ENCODE assay signal across 8 cellular contexts in the genomic region with DNA sequence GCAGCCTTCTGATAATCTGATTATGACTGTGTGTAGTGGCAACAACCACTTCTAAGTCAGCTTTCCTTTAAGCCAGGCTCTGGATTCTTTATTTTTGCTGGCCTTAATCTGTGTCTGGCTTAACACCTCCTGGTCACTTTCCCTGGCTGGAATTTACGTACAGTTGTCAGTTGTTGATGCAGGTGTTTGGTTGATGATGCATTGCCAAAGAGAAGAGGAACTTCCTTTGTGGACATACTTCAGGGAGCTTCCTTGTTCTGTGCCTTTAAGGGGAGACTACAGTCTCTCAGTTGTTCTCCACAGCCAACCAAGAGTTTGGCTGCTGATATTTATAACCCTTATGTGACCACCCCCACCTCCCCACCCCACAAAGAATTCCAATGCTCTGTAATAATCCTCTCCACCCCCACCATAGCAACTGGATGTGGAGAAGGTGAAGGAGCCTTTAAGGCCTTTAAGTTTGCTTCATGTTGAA.
DNase-seq lines count a peak whose midpoint lies in the region; ATAC-seq, FAIRE-seq and TF ChIP-seq lines count a peak whose summit lies in the region.

No MANE protein-coding gene starts in this region.

- H2AFZ ChIP-seq in IMR-90 (replicated peaks; ENCODE audit: low read length, poor library complexity) = peak overlapping the region; percentile 69
- H2AFZ ChIP-seq in astrocyte (ENCODE audit: low read depth, low read length) = no peak overlapping the region

- peak overlapping the region; percentile 86; the same call in 1 of the 3 replicates for H2BK15ac ChIP-seq in IMR-90 (ENCODE audit: low read depth, low read length)

- peak overlapping the region; percentile 99 for H3K4ac ChIP-seq in IMR-90 (ENCODE audit: low read depth, low read length)

- peak overlapping the region; percentile 54; the same call in 1 of the 2 replicates for H3K9ac ChIP-seq in IMR-90 (ENCODE audit: low read depth, low read length)
- peak overlapping the region; percentile 70 for H3K9ac ChIP-seq in astrocyte (ENCODE audit: low read length)

- WGBS in A549 (ENCODE audit: missing lambda C conversion rate) = 0% methylated on average over 1 of the region's 1 CpG
- no CpG with 5 or more reads among the region's 1 CpG for WGBS in IMR-90 (ENCODE audit: extremely low coverage in 2 of 2, insufficient read length in 1 of 2), 2 experiments

- peaks cover 4% of the 10 kb centered on the region; the same call in 1 of the 2 replicates for H4K20me1 ChIP-seq in IMR-90 (ENCODE audit: insufficient read depth, low read length)
- H4K20me1 ChIP-seq in astrocyte (ENCODE audit: insufficient read depth, low read length) = peaks cover 4% of the 10 kb centered on the region

- in situ Hi-C loops in IMR-90 (cut with MboI; ENCODE audit: low sequenced_read_pairs) = no loop called here

- peak overlapping the region; percentile 78 for H2AK5ac ChIP-seq in IMR-90 (ENCODE audit: low read depth, low read length)

- H3K36me3 Mint-ChIP-seq in astrocyte (ENCODE audit: low read depth, unreplicated experiment) = peaks cover 7% of the 10 kb centered on the region

- peak overlapping the region; percentile 96 for H3K23ac ChIP-seq in IMR-90 (ENCODE audit: low read depth, low read length)

- dilution Hi-C loops in IMR-90 (cut with HindIII; ENCODE audit: low sequenced_read_pairs, unreplicated experiment) = no loop called here

- peak overlapping the region; percentile 31 for H4K5ac ChIP-seq in IMR-90 (ENCODE audit: low read depth, low read length)

- TF ChIP-seq POLR2A in A549 (IDR thresholded peaks at IDR 0.05; ENCODE audit: low read length) = no peak
- TF ChIP-seq POLR2A in IMR-90 (IDR thresholded peaks at IDR 0.05; ENCODE audit: low read depth, low read length) = no peak
- no peak for TF ChIP-seq POLR2A in GM12891 (IDR thresholded peaks at IDR 0.05; ENCODE audit: low read depth, low read length)

- peaks cover 83% of the 10 kb centered on the region for H3K4me1 Mint-ChIP-seq in astrocyte (ENCODE audit: low read depth, unreplicated experiment)

- peak; percentile 64 to 79 for DNase-seq in A549 (ENCODE audit: low read depth in 1 of 2, low spot score in 1 of 2)
- peak; percentile 90 for DNase-seq in IMR-90
- DNase-seq in astrocyte (ENCODE audit: low read depth) = peak; percentile 92
- no peak for DNase-seq in left colon
- peak; percentile 84 for DNase-seq in urothelium cell line (ENCODE audit: low spot score)
- no peak for DNase-seq in GM12891 (ENCODE audit: insufficient read length, low spot score)
- DNase-seq in NCI-H1436 treated with DMSO at 0.1 percent for 48 hours (lab: John Stamatoyannopoulos, UW) = no peak

- H3K27ac ChIP-seq in A549 (peak overlapping the region; percentile 89 to 93), IMR-90 (ENCODE audit: insufficient read depth, low read length) (peak overlapping the region; percentile 58), astrocyte (ENCODE audit: low read depth, low read length) (peak overlapping the region; percentile 84)

- ATAC-seq in A549 (peak; percentile 64 to 74), IMR-90 (ENCODE audit: low read depth) (peak; percentile 51), left colon (peak; percentile 68), GM21423 (IDR thresholded peaks at IDR 0.05; ENCODE audit: unreplicated experiment) (no peak)

- H3K36me3 ChIP-seq in IMR-90 (ENCODE audit: control insufficient read depth, insufficient read depth, low read length) = no peaks in the 10 kb centered on the region; the same call in 1 of the 2 replicates
- H3K36me3 ChIP-seq in astrocyte (ENCODE audit: insufficient read depth, low read length) = peaks cover 7% of the 10 kb centered on the region

- H3K27ac Mint-ChIP-seq in astrocyte (ENCODE audit: unreplicated experiment) = peak overlapping the region; percentile 98

- no peak for TF ChIP-seq RAD21 in A549 (conservative IDR thresholded peaks at IDR 0.05 in 1 of 2, IDR thresholded peaks at IDR 0.05 in 1 of 2)
- no peak for TF ChIP-seq RAD21 in IMR-90 (IDR thresholded peaks at IDR 0.05; ENCODE audit: low read length)

- H4K91ac ChIP-seq in IMR-90 (ENCODE audit: insufficient read depth, low read depth, low read length) = peak overlapping the region; percentile 94

- peaks cover 19% of the 10 kb centered on the region for H3K9me1 ChIP-seq in IMR-90 (ENCODE audit: insufficient read depth, low read length)

- H3K79me1 ChIP-seq in IMR-90 (ENCODE audit: low read depth in 1 of 2, low read length in 2 of 2) = peaks cover 15 to 77% of the 10 kb centered on the region in 2 experiments

- no TSS peak for BruUV-seq in IMR-90 (replicated peaks; lab: Mats Ljungman, UMichigan)

- H3K27me3 Mint-ChIP-seq in astrocyte (ENCODE audit: low read depth, unreplicated experiment) = no peaks in the 10 kb centered on the region

- peak overlapping the region; percentile 97 for H2BK20ac ChIP-seq in IMR-90 (ENCODE audit: low read depth, low read length)

- H3K4me3 ChIP-seq in A549 (0 out of 3 replicates have a peak overlapping the region, but pooled peaks have one; percentile 7), IMR-90 (ENCODE audit: insufficient read depth, low read depth, low read length) (no peak overlapping the region), astrocyte (ENCODE audit: insufficient read depth, low read depth, low read length) (no peak overlapping the region)

- peak overlapping the region; percentile 3 to 97; a peak in 3 of 4 replicates for H4K8ac ChIP-seq in IMR-90 (ENCODE audit: low read depth in 2 of 2, low read length in 2 of 2)

- H3K18ac ChIP-seq in IMR-90 (ENCODE audit: low read depth, low read length) = peak overlapping the region; percentile 32; the same call in 1 of the 2 replicates

- peak overlapping the region; percentile 98 for H2BK5ac ChIP-seq in IMR-90 (ENCODE audit: low read depth, low read length, poor library complexity, severe bottlenecking)

- H3K14ac ChIP-seq in IMR-90 (replicated peaks; ENCODE audit: low read depth, low read length) = peak overlapping the region; percentile 97

- H3K9me3 ChIP-seq in A549 (no peaks in the 10 kb centered on the region), IMR-90 (ENCODE audit: control insufficient read depth, insufficient read depth, low read length) (no peaks in the 10 kb centered on the region), astrocyte (ENCODE audit: insufficient read depth, low read depth, low read length) (no peaks in the 10 kb centered on the region)

- H3K27me3 ChIP-seq in IMR-90 (ENCODE audit: control insufficient read depth, insufficient read depth, low read length) (no peaks in the 10 kb centered on the region), astrocyte (ENCODE audit: insufficient read depth, low read length) (no peaks in the 10 kb centered on the region)

- TF ChIP-seq CTCF in A549 (IDR thresholded peaks at IDR 0.05) (no peak), IMR-90 (conservative IDR thresholded peaks at IDR 0.05; ENCODE audit: low read depth, low read length) (no peak), astrocyte (IDR thresholded peaks at IDR 0.05; ENCODE audit: insufficient read depth, low read depth, low read length) (no peak)

- peak overlapping the region; percentile 99 for H2BK120ac ChIP-seq in IMR-90 (ENCODE audit: low read depth, low read length)

- H3K4me1 ChIP-seq in A549 (peaks cover 89% of the 10 kb centered on the region), IMR-90 (ENCODE audit: control insufficient read depth, insufficient read depth, low read length) (peaks cover 23% of the 10 kb centered on the region), astrocyte (ENCODE audit: insufficient read depth, low read length) (peaks cover 84% of the 10 kb centered on the region)

- FAIRE-seq in A549 (lab: Jason Lieb, UNC) = no peak
- FAIRE-seq in astrocyte (lab: Jason Lieb, UNC) = peak; percentile 60
- no peak for FAIRE-seq in urothelium cell line (lab: Jason Lieb, UNC)
- no peak for FAIRE-seq in GM12891 (lab: Jason Lieb, UNC)

- intact Hi-C loops in IMR-90 (cut with micrococcal nuclease) (loop anchor here (2.0 kb wide), 1 partner anchor 15 kb away; no protein-coding TSS in a partner anchor), left colon (cut with DNase I, micrococcal nuclease) (no loop called here)

- CTCF ChIA-PET in A549 (lab: Yijun Ruan, JAX) = interaction anchor here (0.6 to 4.8 kb wide), 4 partner anchors 11 to 203 kb away, joined by 3 to 32 read pairs (median 4); no protein-coding TSS in a partner anchor
- CTCF ChIA-PET in IMR-90 (lab: Yijun Ruan, JAX) = interaction anchor here (2.1 kb wide), 1 partner anchor 16 kb away, joined by 12 read pairs; no protein-coding TSS in a partner anchor

- POLR2A ChIA-PET in A549 (lab: Yijun Ruan, JAX) (interaction anchor here (2.7 kb wide), 1 partner anchor 16 kb away, joined by 12 read pairs; no protein-coding TSS in a partner anchor), IMR-90 (lab: Charles Lee; ENCODE audit: unreplicated experiment) (interaction anchor here (0.7 to 0.8 kb wide), 2 partner anchors 12 to 43 kb away, joined by 3 read pairs; no protein-coding TSS in a partner anchor)

- H3K4me3 Mint-ChIP-seq in astrocyte (ENCODE audit: unreplicated experiment) = peak overlapping the region; percentile 4

- H3K9me3 Mint-ChIP-seq in astrocyte (ENCODE audit: unreplicated experiment) = no peaks in the 10 kb centered on the region

- peak overlapping the region; percentile 78; the same call in 1 of the 2 replicates for H3K56ac ChIP-seq in IMR-90 (ENCODE audit: extremely low read depth, insufficient read depth, low read length)

- H3K79me2 ChIP-seq in astrocyte (ENCODE audit: insufficient read depth, low read length) = peaks cover 63% of the 10 kb centered on the region

- H2AK9ac ChIP-seq in IMR-90 (replicated peaks; ENCODE audit: low read depth, low read length, poor library complexity) = peak overlapping the region; percentile 81

- H3K4me2 ChIP-seq in A549 (peak overlapping the region; percentile 86), IMR-90 (ENCODE audit: low read depth, low read length) (peak overlapping the region; percentile 54; the same call in 1 of the 2 replicates), astrocyte (ENCODE audit: low read length) (peak overlapping the region; percentile 74)

- TF ChIP-seq EP300 in A549 (IDR thresholded peaks at IDR 0.05) = peak in 1 of 2 experiments; percentile 53; a peak in 2 of 5 replicates

TF ChIP-seq in A549, 52 proteins besides CTCF, POLR2A, EP300 and RAD21:
- TF ChIP-seq KDM5A (IDR thresholded peaks at IDR 0.05) = no peak
- peak in 1 of 2 experiments; percentile 45; a peak in 2 of 5 replicates for TF ChIP-seq JUN (IDR thresholded peaks at IDR 0.05)

TF ChIP-seq in IMR-90, 13 proteins besides CTCF, POLR2A, EP300 and RAD21 (continues in another document):
- TF ChIP-seq CEBPB (IDR thresholded peaks at IDR 0.05; ENCODE audit: low read depth, low read length) (no peak), RFX5 (IDR thresholded peaks at IDR 0.05; ENCODE audit: low read depth, low read length) (no peak), FOS (IDR thresholded peaks at IDR 0.05; ENCODE audit: low read depth, low read length) (no peak), CHD1 (IDR thresholded peaks at IDR 0.05; ENCODE audit: low read depth, low read length) (no peak)

TF ChIP-seq in GM12891, 5 proteins besides CTCF, POLR2A, EP300 and RAD21:
- no peak for TF ChIP-seq POU2F2 (IDR thresholded peaks at IDR 0.05; ENCODE audit: low read depth, low read length)
- TF ChIP-seq POLR2AphosphoS5 (IDR thresholded peaks at IDR 0.05; ENCODE audit: low read depth, low read length) = no peak
- TF ChIP-seq TAF1 (IDR thresholded peaks at IDR 0.05; ENCODE audit: low read depth, low read length) = no peak
- no peak for TF ChIP-seq SPI1 (IDR thresholded peaks at IDR 0.05; ENCODE audit: low read depth, low read length)
- TF ChIP-seq PAX5 (IDR thresholded peaks at IDR 0.05; ENCODE audit: insufficient read depth, low read length, severe bottlenecking) = no peak
TF ChIP-seq in GM12891: peak in this region for 0.

Comparison
In these comparisons a context has a peak if more than half of its experiments do, and no peak if none do; other contexts are left out.
1. DNase-seq: peak in A549 (2 of 2), IMR-90 (single experiment), astrocyte (single experiment) and urothelium cell line (single experiment); none in left colon (0 of 2), GM12891 (single experiment) and NCI-H1436 treated with DMSO at 0.1 percent for 48 hours (single experiment).
2. Peak in every context shown above with its lines, with median percentiles within 50 percentile points of each other: H3K27ac ChIP-seq and H3K4me2 ChIP-seq.